Comparison of ENCODE assay signal across 1 cellular context in the genomic region with DNA sequence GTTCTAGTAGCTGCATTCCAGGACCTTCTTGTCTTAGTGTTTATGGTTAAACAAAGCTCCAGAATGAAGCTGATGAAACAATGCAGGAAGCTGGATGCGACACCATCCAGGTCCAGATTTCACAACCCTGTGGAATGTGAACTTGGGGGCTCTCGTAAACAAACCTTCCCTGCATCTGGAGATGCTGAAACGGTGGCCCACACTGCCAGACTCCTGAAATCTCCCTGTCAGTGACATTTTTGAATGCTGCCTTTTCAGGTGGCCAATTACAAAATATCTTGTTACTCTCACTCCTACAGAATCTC.
A peak's percentile ranks its signal among the peaks of the same experiment; 100 is the strongest.
TF ChIP-seq lines count a peak whose summit lies in the region.

No MANE protein-coding gene starts in this region.

TF ChIP-seq in HepG2, 621 proteins besides CTCF, POLR2A, EP300 and RAD21 (continued from another document and continues in another):
- TF ChIP-seq, protein P1, sequence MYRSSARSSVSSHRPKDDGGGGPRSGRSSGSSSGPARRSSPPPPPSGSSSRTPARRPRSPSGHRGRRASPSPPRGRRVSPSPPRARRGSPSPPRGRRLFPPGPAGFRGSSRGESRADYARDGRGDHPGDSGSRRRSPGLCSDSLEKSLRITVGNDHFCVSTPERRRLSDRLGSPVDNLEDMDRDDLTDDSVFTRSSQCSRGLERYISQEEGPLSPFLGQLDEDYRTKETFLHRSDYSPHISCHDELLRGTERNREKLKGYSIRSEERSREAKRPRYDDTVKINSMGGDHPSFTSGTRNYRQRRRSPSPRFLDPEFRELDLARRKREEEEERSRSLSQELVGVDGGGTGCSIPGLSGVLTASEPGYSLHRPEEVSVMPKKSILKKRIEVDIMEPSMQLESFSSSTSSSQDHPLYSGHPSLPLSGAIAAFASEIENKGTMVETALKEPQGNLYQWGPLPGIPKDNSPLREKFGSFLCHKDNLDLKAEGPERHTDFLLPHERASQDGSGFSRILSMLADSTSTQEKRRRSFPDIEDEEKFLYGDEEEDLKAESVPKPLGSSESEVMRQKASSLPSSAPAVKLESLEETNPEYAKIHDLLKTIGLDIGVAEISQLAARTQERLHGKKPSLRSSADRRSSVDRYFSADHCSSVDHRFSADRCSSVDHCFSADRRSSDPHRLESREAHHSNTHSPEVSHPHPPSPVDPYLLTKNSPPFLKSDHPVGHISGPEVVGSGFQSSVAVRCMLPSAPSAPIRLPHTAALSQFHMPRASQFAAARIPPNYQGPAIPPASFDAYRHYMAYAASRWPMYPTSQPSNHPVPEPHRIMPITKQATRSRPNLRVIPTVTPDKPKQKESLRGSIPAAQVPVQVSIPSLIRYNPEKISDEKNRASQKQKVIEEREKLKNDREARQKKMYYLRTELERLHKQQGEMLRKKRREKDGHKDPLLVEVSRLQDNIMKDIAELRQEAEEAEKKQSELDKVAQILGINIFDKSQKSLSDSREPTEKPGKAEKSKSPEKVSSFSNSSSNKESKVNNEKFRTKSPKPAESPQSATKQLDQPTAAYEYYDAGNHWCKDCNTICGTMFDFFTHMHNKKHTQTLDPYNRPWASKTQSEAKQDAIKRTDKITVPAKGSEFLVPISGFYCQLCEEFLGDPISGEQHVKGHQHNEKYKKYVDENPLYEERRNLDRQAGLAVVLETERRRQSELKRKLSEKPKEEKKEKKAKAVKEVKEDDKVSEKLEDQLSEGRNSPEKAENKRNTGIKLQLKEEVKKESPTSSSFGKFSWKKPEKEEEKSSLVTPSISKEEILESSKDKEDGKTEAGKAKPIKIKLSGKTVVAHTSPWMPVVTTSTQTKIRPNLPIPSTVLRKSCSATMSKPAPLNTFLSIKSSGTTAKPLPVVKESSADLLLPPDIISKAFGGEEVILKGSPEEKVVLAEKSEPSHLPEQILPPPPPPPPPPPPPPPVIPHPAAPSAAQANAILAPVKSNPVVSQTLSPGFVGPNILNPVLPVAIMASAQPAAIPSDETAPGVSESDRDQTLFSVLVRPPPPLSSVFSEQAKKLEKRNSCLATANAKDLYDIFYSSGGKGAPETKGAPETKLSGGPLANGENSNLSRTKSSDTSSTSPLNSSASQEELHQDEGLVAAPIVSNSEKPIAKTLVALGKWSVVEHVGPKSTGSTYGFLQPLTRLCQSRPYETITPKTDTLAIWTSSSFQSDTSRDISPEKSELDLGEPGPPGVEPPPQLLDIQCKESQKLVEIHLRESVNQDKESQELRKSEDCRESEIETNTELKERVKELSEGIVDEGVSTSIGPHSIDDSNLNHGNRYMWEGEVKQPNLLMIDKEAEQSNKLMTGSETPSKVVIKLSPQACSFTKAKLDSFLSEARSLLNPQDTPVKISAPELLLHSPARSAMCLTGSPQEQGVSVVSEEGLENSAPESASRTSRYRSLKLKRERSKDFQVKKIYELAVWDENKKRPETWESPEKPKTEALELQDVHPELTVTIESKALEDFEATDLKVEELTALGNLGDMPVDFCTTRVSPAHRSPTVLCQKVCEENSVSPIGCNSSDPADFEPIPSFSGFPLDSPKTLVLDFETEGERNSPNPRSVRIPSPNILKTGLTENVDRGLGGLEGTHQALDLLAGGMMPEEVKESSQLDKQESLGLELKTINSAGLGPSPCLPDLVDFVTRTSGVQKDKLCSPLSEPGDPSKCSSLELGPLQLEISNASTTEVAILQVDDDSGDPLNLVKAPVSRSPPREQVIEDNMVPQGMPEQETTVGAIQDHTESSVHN (CRISPR knock-in tag; IDR thresholded peaks at IDR 0.05): no peak
- TF ChIP-seq SNAPC2 (CRISPR knock-in tag; IDR thresholded peaks at IDR 0.05) (no peak), CEBPB (IDR thresholded peaks at IDR 0.05; ENCODE audit: borderline replicate concordance, low read depth, low read length) (peak; percentile 85), ZNF441 (CRISPR knock-in tag; IDR thresholded peaks at IDR 0.05; ENCODE audit: borderline replicate concordance) (no peak), PHF21A (CRISPR knock-in tag; IDR thresholded peaks at IDR 0.05) (no peak), PRPF4 (IDR thresholded peaks at IDR 0.05; ENCODE audit: low read depth, low read length, poor library complexity, severe bottlenecking) (no peak), KDM1A (CRISPR knock-in tag; IDR thresholded peaks at IDR 0.05) (peak; percentile 40; the same call in 1 of the 2 replicates), SOX13 (IDR thresholded peaks at IDR 0.05) (no peak), SOX13 (CRISPR knock-in tag; conservative IDR thresholded peaks at IDR 0.05 in 1 of 2, IDR thresholded peaks at IDR 0.05 in 1 of 2) (peak in 1 of 2 experiments; percentile 79; a peak in 2 of 4 replicates), ZNF34 (CRISPR knock-in tag; IDR thresholded peaks at IDR 0.05; ENCODE audit: borderline replicate concordance) (no peak), E2F5 (CRISPR knock-in tag; conservative IDR thresholded peaks at IDR 0.05) (no peak), ZNF550 (CRISPR knock-in tag; IDR thresholded peaks at IDR 0.05; ENCODE audit: borderline replicate concordance) (no peak), THAP11 (CRISPR knock-in tag; IDR thresholded peaks at IDR 0.05) (peak; percentile 31; the same call in 1 of the 2 replicates), ETV5 (CRISPR knock-in tag; IDR thresholded peaks at IDR 0.05; ENCODE audit: borderline replicate concordance) (no peak), BCL6 (CRISPR knock-in tag; IDR thresholded peaks at IDR 0.05) (peak; percentile 54; the same call in 1 of the 2 replicates), MLLT10 (CRISPR knock-in tag; IDR thresholded peaks at IDR 0.05) (no peak), AGO2 (optimal IDR thresholded peaks at IDR 0.05; ENCODE audit: low read depth, low read length) (no peak), ZNF33B (CRISPR knock-in tag; IDR thresholded peaks at IDR 0.05) (no peak), ZC3H4 (CRISPR knock-in tag; IDR thresholded peaks at IDR 0.05; ENCODE audit: borderline replicate concordance) (no peak), IKZF4 (CRISPR knock-in tag; IDR thresholded peaks at IDR 0.05; ENCODE audit: borderline replicate concordance, low read depth, not compliant biosample characterization) (no peak), ZBTB20 (CRISPR knock-in tag; IDR thresholded peaks at IDR 0.05; ENCODE audit: borderline replicate concordance, low read depth) (no peak), NR1H2 (CRISPR knock-in tag; IDR thresholded peaks at IDR 0.05; ENCODE audit: borderline replicate concordance, low read depth) (no peak), HHEX (CRISPR knock-in tag; IDR thresholded peaks at IDR 0.05) (no peak), FOSL1 (CRISPR knock-in tag; IDR thresholded peaks at IDR 0.05; ENCODE audit: borderline replicate concordance) (no peak), ZNF737 (CRISPR knock-in tag; IDR thresholded peaks at IDR 0.05; ENCODE audit: borderline replicate concordance) (no peak), JUNB (CRISPR knock-in tag; IDR thresholded peaks at IDR 0.05; ENCODE audit: borderline replicate concordance) (no peak), HDAC1 (CRISPR knock-in tag; IDR thresholded peaks at IDR 0.05) (0 out of 2 replicates have a peak, but pooled peaks have one; percentile 23), MBD4 (IDR thresholded peaks at IDR 0.05; ENCODE audit: borderline replicate concordance, low read length) (no peak), ZNF629 (CRISPR knock-in tag; conservative IDR thresholded peaks at IDR 0.05) (no peak), FOXA3 (CRISPR knock-in tag; IDR thresholded peaks at IDR 0.05) (peak; percentile 63), ZNF878 (CRISPR knock-in tag; IDR thresholded peaks at IDR 0.05) (no peak), SMYD3 (CRISPR knock-in tag; IDR thresholded peaks at IDR 0.05) (no peak), NR3C1 (CRISPR knock-in tag; IDR thresholded peaks at IDR 0.05) (no peak), ZNF337 (CRISPR knock-in tag; IDR thresholded peaks at IDR 0.05; ENCODE audit: borderline replicate concordance, low read depth) (no peak), ZSCAN30 (CRISPR knock-in tag; IDR thresholded peaks at IDR 0.05) (no peak), ZNF614 (CRISPR knock-in tag; IDR thresholded peaks at IDR 0.05; ENCODE audit: borderline replicate concordance) (no peak), CAMTA2 (CRISPR knock-in tag; IDR thresholded peaks at IDR 0.05; ENCODE audit: borderline replicate concordance) (no peak), SMAD3 (CRISPR knock-in tag; IDR thresholded peaks at IDR 0.05) (no peak), GATAD2A (CRISPR knock-in tag; IDR thresholded peaks at IDR 0.05) (peak; percentile 72; the same call in 1 of the 2 replicates), CBFB (CRISPR knock-in tag; IDR thresholded peaks at IDR 0.05) (no peak), ZNF234 (CRISPR knock-in tag; conservative IDR thresholded peaks at IDR 0.05) (no peak), CEBPG (CRISPR knock-in tag; IDR thresholded peaks at IDR 0.05) (peak; percentile 74), LCORL (IDR thresholded peaks at IDR 0.05) (no peak), LCORL (CRISPR knock-in tag; IDR thresholded peaks at IDR 0.05) (no peak), NBN (conservative IDR thresholded peaks at IDR 0.05) (no peak), KDM4B (CRISPR knock-in tag; IDR thresholded peaks at IDR 0.05) (no peak), HNRNPL (IDR thresholded peaks at IDR 0.05; ENCODE audit: low read depth, low read length) (no peak), HOXA9 (CRISPR knock-in tag; IDR thresholded peaks at IDR 0.05; ENCODE audit: borderline replicate concordance) (no peak), NFRKB (IDR thresholded peaks at IDR 0.05) (no peak), MYNN (CRISPR knock-in tag; IDR thresholded peaks at IDR 0.05; ENCODE audit: low read depth) (no peak), ZNF12 (CRISPR knock-in tag; IDR thresholded peaks at IDR 0.05) (no peak), RBAK (CRISPR knock-in tag; IDR thresholded peaks at IDR 0.05) (no peak), TEAD3 (CRISPR knock-in tag; optimal IDR thresholded peaks at IDR 0.05; ENCODE audit: borderline replicate concordance) (peak; percentile 91), KMT2A (CRISPR knock-in tag; IDR thresholded peaks at IDR 0.05) (no peak), ARHGAP35 (CRISPR knock-in tag; IDR thresholded peaks at IDR 0.05; ENCODE audit: borderline replicate concordance) (no peak), ZNF816 (CRISPR knock-in tag; IDR thresholded peaks at IDR 0.05; ENCODE audit: borderline replicate concordance) (no peak), ZNF720 (CRISPR knock-in tag; IDR thresholded peaks at IDR 0.05) (no peak), TBX2 (CRISPR knock-in tag; IDR thresholded peaks at IDR 0.05; ENCODE audit: borderline replicate concordance) (no peak), FOXJ3 (CRISPR knock-in tag; IDR thresholded peaks at IDR 0.05; ENCODE audit: borderline replicate concordance) (peak; percentile 59; the same call in 1 of the 2 replicates), ZFP36 (IDR thresholded peaks at IDR 0.05; ENCODE audit: borderline replicate concordance, low read depth, low read length, partially characterized antibody) (no peak), KLF9 (CRISPR knock-in tag; IDR thresholded peaks at IDR 0.05; ENCODE audit: low read depth) (no peak)
- TF ChIP-seq, protein P2, sequence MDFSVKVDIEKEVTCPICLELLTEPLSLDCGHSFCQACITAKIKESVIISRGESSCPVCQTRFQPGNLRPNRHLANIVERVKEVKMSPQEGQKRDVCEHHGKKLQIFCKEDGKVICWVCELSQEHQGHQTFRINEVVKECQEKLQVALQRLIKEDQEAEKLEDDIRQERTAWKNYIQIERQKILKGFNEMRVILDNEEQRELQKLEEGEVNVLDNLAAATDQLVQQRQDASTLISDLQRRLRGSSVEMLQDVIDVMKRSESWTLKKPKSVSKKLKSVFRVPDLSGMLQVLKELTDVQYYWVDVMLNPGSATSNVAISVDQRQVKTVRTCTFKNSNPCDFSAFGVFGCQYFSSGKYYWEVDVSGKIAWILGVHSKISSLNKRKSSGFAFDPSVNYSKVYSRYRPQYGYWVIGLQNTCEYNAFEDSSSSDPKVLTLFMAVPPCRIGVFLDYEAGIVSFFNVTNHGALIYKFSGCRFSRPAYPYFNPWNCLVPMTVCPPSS (IDR thresholded peaks at IDR 0.05): no peak
- TF ChIP-seq, protein P3, sequence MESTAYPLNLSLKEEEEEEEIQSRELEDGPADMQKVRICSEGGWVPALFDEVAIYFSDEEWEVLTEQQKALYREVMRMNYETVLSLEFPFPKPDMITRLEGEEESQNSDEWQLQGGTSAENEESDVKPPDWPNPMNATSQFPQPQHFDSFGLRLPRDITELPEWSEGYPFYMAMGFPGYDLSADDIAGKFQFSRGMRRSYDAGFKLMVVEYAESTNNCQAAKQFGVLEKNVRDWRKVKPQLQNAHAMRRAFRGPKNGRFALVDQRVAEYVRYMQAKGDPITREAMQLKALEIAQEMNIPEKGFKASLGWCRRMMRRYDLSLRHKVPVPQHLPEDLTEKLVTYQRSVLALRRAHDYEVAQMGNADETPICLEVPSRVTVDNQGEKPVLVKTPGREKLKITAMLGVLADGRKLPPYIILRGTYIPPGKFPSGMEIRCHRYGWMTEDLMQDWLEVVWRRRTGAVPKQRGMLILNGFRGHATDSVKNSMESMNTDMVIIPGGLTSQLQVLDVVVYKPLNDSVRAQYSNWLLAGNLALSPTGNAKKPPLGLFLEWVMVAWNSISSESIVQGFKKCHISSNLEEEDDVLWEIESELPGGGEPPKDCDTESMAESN (CRISPR knock-in tag; conservative IDR thresholded peaks at IDR 0.05): 0 out of 2 replicates have a peak, but pooled peaks have one; percentile 24
- TF ChIP-seq, protein P4, sequence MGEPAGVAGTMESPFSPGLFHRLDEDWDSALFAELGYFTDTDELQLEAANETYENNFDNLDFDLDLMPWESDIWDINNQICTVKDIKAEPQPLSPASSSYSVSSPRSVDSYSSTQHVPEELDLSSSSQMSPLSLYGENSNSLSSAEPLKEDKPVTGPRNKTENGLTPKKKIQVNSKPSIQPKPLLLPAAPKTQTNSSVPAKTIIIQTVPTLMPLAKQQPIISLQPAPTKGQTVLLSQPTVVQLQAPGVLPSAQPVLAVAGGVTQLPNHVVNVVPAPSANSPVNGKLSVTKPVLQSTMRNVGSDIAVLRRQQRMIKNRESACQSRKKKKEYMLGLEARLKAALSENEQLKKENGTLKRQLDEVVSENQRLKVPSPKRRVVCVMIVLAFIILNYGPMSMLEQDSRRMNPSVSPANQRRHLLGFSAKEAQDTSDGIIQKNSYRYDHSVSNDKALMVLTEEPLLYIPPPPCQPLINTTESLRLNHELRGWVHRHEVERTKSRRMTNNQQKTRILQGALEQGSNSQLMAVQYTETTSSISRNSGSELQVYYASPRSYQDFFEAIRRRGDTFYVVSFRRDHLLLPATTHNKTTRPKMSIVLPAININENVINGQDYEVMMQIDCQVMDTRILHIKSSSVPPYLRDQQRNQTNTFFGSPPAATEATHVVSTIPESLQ (CRISPR knock-in tag; conservative IDR thresholded peaks at IDR 0.05): no peak
